ENCODE assay signal across 27 cellular contexts in genomic region chr17:55289978-55290377, GRCh38. TPM values are rescaled to one million over a fixed set of nuclear protein-coding genes. Genes with fewer than 3 reads are reported as not detected.
"Had no signal": no experiment of that assay in that cellular context is flagged by ENCODE, and none has a peak within 500 bp of the region (broad histone marks: within the 10 kb centered on the region; RNA-seq: fewer than 3 reads in every experiment).

No MANE protein-coding gene starts in this region.

- DNase-seq: caudate nucleus; cerebellar nuclear complex; cortex of kidney; effector CD4-positive, alpha-beta T cell; foreskin fibroblast; gastrocnemius medialis; hypothalamus; immature natural killer cell; islet precursor cell; kidney glomerular epithelial cell; mesendoderm; midbrain; naive thymus-derived CD4-positive, alpha-beta T cell; small intestine; stimulated activated CD4-positive, alpha-beta T cell treated with anti-CD3 and anti-CD28 coated beads, Interleukin-1b, Interleukin-23, amount 100 ng/mL, for 48 hours; stimulated activated CD4-positive, alpha-beta T cell treated with anti-CD3 and anti-CD28 coated beads, Interleukin-4, amount 100 ng/mL, for 1 hour; stimulated activated CD8-positive, alpha-beta memory T cell treated with anti-CD3 and anti-CD28 coated beads, Interleukin-4, amount 100 ng/mL, for 48 hours; stimulated activated naive CD4-positive, alpha-beta T cell; stimulated activated naive CD8-positive, alpha-beta T cell treated with anti-CD3 and anti-CD28 coated beads, Interleukin-15, amount 100 ng/mL, for 72 hours; thyroid gland; trophoblast cell had no signal

- ATAC-seq: gastrocnemius medialis; naive thymus-derived CD4-positive, alpha-beta T cell; stimulated activated naive CD8-positive, alpha-beta T cell treated with anti-CD3 and anti-CD28 coated beads, Interleukin-15, amount 100 ng/mL, for 72 hours had no signal

- H3K4me3 Mint-ChIP-seq: immature natural killer cell; naive thymus-derived CD4-positive, alpha-beta T cell; nephron; neural progenitor cell; stimulated activated naive CD8-positive, alpha-beta T cell treated with anti-CD3 and anti-CD28 coated beads, Interleukin-15, amount 100 ng/mL, for 72 hours had no signal

- H3K9ac ChIP-seq: neural progenitor cell, parathyroid adenoma had no signal

- H3K36me3 Mint-ChIP-seq: naive thymus-derived CD4-positive, alpha-beta T cell; neural progenitor cell had no signal

- H3K27ac Mint-ChIP-seq: immature natural killer cell; naive thymus-derived CD4-positive, alpha-beta T cell; neural progenitor cell; progenitor cell of endocrine pancreas; stimulated activated naive CD8-positive, alpha-beta T cell treated with anti-CD3 and anti-CD28 coated beads, Interleukin-15, amount 100 ng/mL, for 72 hours had no signal

- H3K4me1 ChIP-seq: neural progenitor cell had no signal

- H3K4me1 Mint-ChIP-seq: immature natural killer cell; neural progenitor cell; stimulated activated naive CD8-positive, alpha-beta T cell treated with anti-CD3 and anti-CD28 coated beads, Interleukin-15, amount 100 ng/mL, for 72 hours had no signal

- H3K9me3 ChIP-seq: gastrocnemius medialis, thyroid gland had no signal

- H3K27me3 ChIP-seq: gastrocnemius medialis, neural progenitor cell, thyroid gland had no signal

- H3K36me3 ChIP-seq: gastrocnemius medialis, neural progenitor cell, thyroid gland had no signal

- H3K4me3 ChIP-seq: gastrocnemius medialis, neural progenitor cell, thyroid gland had no signal

- H3K27ac ChIP-seq: gastrocnemius medialis, neural progenitor cell, parathyroid adenoma had no signal

RNA-seq across cellular contexts. Expression of gene HLF, which starts 25.2 kb away (rescaled TPM):
- total RNA-seq: dermis microvascular lymphatic vessel endothelial cell, lung microvascular endothelial cell had no signal
- polyA plus RNA-seq: immature natural killer cell had no signal
